In the genomic region with DNA sequence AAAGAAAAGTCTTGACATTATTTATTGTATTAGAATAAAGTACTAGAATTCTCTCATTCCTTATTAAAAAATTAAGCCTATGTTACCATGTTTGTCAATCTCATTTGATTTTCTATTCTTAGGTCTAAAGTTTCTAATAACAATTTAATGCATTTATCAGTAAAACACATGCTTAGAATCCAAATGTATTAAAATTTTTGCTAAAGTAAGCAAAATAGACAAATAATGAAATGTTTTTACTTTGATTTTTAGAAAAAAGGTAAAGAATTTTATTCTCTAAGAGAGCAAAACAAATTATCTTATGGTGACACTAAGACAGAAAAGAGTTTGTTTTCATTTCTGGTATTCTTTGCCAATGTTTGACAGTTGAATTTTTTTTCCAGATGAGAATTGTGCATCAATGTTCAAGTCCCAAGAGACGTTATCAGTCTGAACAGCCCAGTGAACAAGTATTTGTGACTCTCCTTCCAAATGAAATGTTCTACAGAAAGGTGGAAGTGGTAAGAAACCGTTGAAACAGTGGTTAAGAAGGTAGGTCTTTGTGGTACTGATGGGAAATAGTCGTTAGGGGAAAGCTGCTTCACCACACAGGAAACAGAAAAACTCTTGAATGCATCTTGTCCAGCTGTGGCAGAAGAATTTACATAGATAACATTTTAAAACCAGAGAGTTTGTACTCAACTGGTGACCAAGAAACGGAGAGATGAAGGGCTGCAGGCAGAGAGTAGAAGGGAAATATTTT, we compare ENCODE assay signal across 9 cellular contexts.
DNase-seq lines count a peak whose midpoint lies in the region; ATAC-seq and TF ChIP-seq lines count a peak whose summit lies in the region.
"Had no signal": no experiment of that assay in that cellular context is flagged by ENCODE, and none has a peak within 500 bp of the region (broad histone marks: within the 10 kb centered on the region; RNA-seq: fewer than 3 reads in every experiment).

No MANE protein-coding gene starts in this region.

- DNase-seq in NK-92 treated with Interleukin-12 subunit alpha and Interleukin-12 subunit beta, amount 100 ng/mL, for 24 hours (lab: John Stamatoyannopoulos, UW) = peak; percentile 32
- DNase-seq in NK-92 (lab: John Stamatoyannopoulos, UW; ENCODE audit: unreplicated experiment) (no peak), SIG-M5 (lab: John Stamatoyannopoulos, UW) (peak; percentile 98), osteoblast (ENCODE audit: insufficient read length, low spot score, missing footprints) (no peak), HT-29 (ENCODE audit: low spot score) (no peak), spleen (no peak), NCI-H187 treated with DMSO at 0.1 percent for 48 hours (lab: John Stamatoyannopoulos, UW) (no peak)

- H3K9me3 ChIP-seq in osteoblast (ENCODE audit: low read depth, low read length) = no peaks in the 10 kb centered on the region
- H3K9me3 ChIP-seq in spleen = no peaks in the 10 kb centered on the region
- H3K9me3 ChIP-seq: A549 had no signal

- peak; percentile 99 for ATAC-seq in HG03025 (IDR thresholded peaks at IDR 0.05; ENCODE audit: low FRiP score, unreplicated experiment)
- ATAC-seq: A549 had no signal

- no peak overlapping the region for H3K4me2 ChIP-seq in osteoblast (ENCODE audit: insufficient read depth, low read length)
- H3K4me2 ChIP-seq: A549 had no signal

- intact Hi-C loops in spleen (cut with DNase I; ENCODE audit: low total_unique reads) = no loop called here

- H3K4me1 ChIP-seq in osteoblast (ENCODE audit: insufficient read depth, low read length) (no peaks in the 10 kb centered on the region), spleen (peaks cover 0 to 34% (median 14%) of the 10 kb centered on the region in 6 donors)
- H3K4me1 ChIP-seq: A549 had no signal

- H3K36me3 ChIP-seq in osteoblast (ENCODE audit: insufficient read depth, low read length) (no peaks in the 10 kb centered on the region), spleen (no peaks in the 10 kb centered on the region)

- no peaks in the 10 kb centered on the region for H3K79me2 ChIP-seq in osteoblast (ENCODE audit: insufficient read depth, low read length)

- H4K20me1 ChIP-seq in osteoblast (ENCODE audit: insufficient read depth, low read length) = no peaks in the 10 kb centered on the region

- no peak for TF ChIP-seq POLR2A in spleen (IDR thresholded peaks at IDR 0.05)

- H3K27me3 ChIP-seq in osteoblast (ENCODE audit: insufficient read depth, low read length) (no peaks in the 10 kb centered on the region), spleen (replicated peaks in 1 of 7) (no peaks in the 10 kb centered on the region)

- WGBS in spleen, 5 donors = 4 to 12% (median 11%) methylated on average over 4 of the region's 4 CpGs

- H3K4me3 ChIP-seq in osteoblast (ENCODE audit: insufficient read depth, low read length) = no peak overlapping the region
- no peak overlapping the region for H3K4me3 ChIP-seq in spleen
- H3K4me3 ChIP-seq: A549 had no signal

- H3K27ac ChIP-seq in osteoblast (ENCODE audit: low read depth, low read length) (no peak overlapping the region), spleen (peak overlapping the region in 1 of 8 donors; percentile 14)
- H3K27ac ChIP-seq: A549 had no signal

- TF ChIP-seq CTCF in osteoblast (IDR thresholded peaks at IDR 0.05; ENCODE audit: extremely low read depth, low read depth, low read length) = no peak
- TF ChIP-seq CTCF in spleen (IDR thresholded peaks at IDR 0.05 in 8 of 11, conservative IDR thresholded peaks at IDR 0.05 in 3 of 11) = no peak

- peak overlapping the region; percentile 9 for H2AFZ ChIP-seq in osteoblast (ENCODE audit: low read length)

Comparison
In these comparisons a context has a peak if more than half of its experiments do, and no peak if none do; other contexts are left out.
1. DNase-seq: peak in NK-92 treated with Interleukin-12 subunit alpha and Interleukin-12 subunit beta, amount 100 ng/mL, for 24 hours (single experiment) and SIG-M5 (single experiment); none in NK-92 (single experiment), osteoblast (single experiment), HT-29 (single experiment), spleen (single experiment) and NCI-H187 treated with DMSO at 0.1 percent for 48 hours (single experiment).